ENCODE assay signal across 9 cellular contexts in the genomic region with DNA sequence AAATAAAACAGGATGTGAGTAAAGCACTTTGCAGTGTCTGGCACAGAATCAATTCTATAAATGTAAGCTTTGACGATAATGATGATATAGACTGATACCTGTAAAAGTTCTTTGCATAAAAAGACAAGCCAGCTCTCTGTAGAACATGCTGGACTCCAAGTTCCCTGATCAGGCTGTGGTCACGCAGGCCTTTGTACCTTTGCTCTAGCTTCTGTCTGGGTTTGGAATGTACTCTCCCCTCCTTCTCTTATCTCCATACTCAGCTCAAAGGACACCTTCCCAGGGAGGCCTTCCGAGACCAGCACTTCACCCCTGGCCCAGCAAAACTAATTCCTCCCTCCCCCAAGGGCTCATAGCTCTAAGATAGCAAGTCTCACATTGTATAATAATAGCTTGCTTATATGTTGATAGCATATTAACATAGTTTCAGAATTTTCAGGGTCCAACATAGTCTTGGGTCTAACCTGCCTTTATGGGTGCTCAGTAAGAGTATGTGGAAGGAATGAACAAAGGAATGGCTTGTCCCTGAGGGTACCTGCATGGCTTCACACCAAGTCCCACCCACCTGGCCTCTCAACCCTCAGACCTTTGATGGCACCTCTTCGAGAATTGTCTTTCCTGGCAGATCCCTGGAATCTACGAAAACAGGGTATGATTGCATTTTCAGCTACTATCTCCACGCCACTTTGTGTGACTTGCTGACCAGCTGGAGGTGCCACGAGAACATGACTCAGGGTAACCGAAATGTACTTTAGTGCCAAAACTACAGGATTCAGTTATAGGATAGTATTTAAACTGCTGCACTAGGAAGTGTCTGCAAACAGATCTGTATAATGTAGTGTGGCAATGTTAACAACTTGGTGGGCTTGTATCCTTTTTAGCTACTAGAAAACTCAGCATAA. TPM values are rescaled to one million over a fixed set of nuclear protein-coding genes. Genes with fewer than 3 reads are reported as not detected.
DNase-seq lines count a peak whose midpoint lies in the region; ATAC-seq and TF ChIP-seq lines count a peak whose summit lies in the region.
"Had no signal": no experiment of that assay in that cellular context is flagged by ENCODE, and none has a peak within 500 bp of the region (broad histone marks: within the 10 kb centered on the region; RNA-seq: fewer than 3 reads in every experiment).

No MANE protein-coding gene starts in this region.

- no peak overlapping the region for H2BK120ac ChIP-seq in neuronal stem cell (ENCODE audit: low read depth, low read length)

- H3K18ac ChIP-seq in neuronal stem cell (ENCODE audit: low read length), result peak overlapping the region; percentile 12

- no peak overlapping the region for H3K4me2 ChIP-seq in neuronal stem cell (ENCODE audit: insufficient read depth, low read length, poor library complexity, severe bottlenecking)

- no peaks in the 10 kb centered on the region for H3K79me1 ChIP-seq in neuronal stem cell (ENCODE audit: low read depth, low read length)

- DNase-seq in ELF-1 (ENCODE audit: low read depth, low spot score), result peak; percentile 76
- peak; percentile 84 for DNase-seq in fibroblast of the aortic adventitia (ENCODE audit: low read depth)
- no peak for DNase-seq in neuronal stem cell (ENCODE audit: low spot score)
- no peak for DNase-seq in natural killer cell
- no peak for DNase-seq in activated T-helper 1 cell treated with anti-CD3 and anti-CD28 coated beads, Interleukin-12 subunit alpha, Interleukin-12 subunit beta, Interleukin-2, Interleukin-4 antibody, amounts not matched to agents 30 ng/mL and 10 ng/mL and 1 ng/mL, durations not matched to agents 14 hours and 24 hours and 36 hours (ENCODE audit: low spot score)
- DNase-seq: NCI-H1105 treated with DMSO at 0.1 percent for 48 hours had no signal

- H3K4me1 Mint-ChIP-seq in natural killer cell, result peaks cover 0 to 7% of the 10 kb centered on the region in 2 donors
- H3K4me1 Mint-ChIP-seq in activated T-helper 1 cell treated with anti-CD3 and anti-CD28 coated beads, Interleukin-12 subunit alpha, Interleukin-12 subunit beta, Interleukin-2, Interleukin-4 antibody, amounts not matched to agents 30 ng/mL and 10 ng/mL and 1 ng/mL, durations not matched to agents 14 hours and 24 hours and 36 hours (ENCODE audit: low read depth), result peaks cover 15% of the 10 kb centered on the region

- no peaks in the 10 kb centered on the region for H3K36me3 Mint-ChIP-seq in natural killer cell
- no peaks in the 10 kb centered on the region for H3K36me3 Mint-ChIP-seq in activated T-helper 1 cell treated with anti-CD3 and anti-CD28 coated beads, Interleukin-12 subunit alpha, Interleukin-12 subunit beta, Interleukin-2, Interleukin-4 antibody, amounts not matched to agents 30 ng/mL and 10 ng/mL and 1 ng/mL, durations not matched to agents 14 hours and 24 hours and 36 hours (ENCODE audit: low read depth)

- H3K4me3 Mint-ChIP-seq in natural killer cell, result no peak overlapping the region
- no peak overlapping the region for H3K4me3 Mint-ChIP-seq in activated T-helper 1 cell treated with anti-CD3 and anti-CD28 coated beads, Interleukin-12 subunit alpha, Interleukin-12 subunit beta, Interleukin-2, Interleukin-4 antibody, amounts not matched to agents 30 ng/mL and 10 ng/mL and 1 ng/mL, durations not matched to agents 14 hours and 24 hours and 36 hours

- H2BK15ac ChIP-seq in neuronal stem cell (ENCODE audit: low read length), result no peak overlapping the region

- H4K91ac ChIP-seq in neuronal stem cell (ENCODE audit: low read depth, low read length, poor library complexity), result no peak overlapping the region

- H3K36me3 ChIP-seq in neuronal stem cell (replicated peaks in 1 of 2; ENCODE audit: control insufficient read depth in 2 of 2, insufficient read depth in 2 of 2, low read length in 2 of 2), result no peaks in the 10 kb centered on the region

- H3K4me3 ChIP-seq in fibroblast of the aortic adventitia (ENCODE audit: low read depth, low read length), result no peak overlapping the region
- H3K4me3 ChIP-seq in neuronal stem cell (ENCODE audit: low read length in 2 of 2), result no peak overlapping the region

- H3K9me3 ChIP-seq in neuronal stem cell (replicated peaks in 1 of 2; ENCODE audit: control insufficient read depth in 2 of 2, insufficient read depth in 1 of 2, low read depth in 1 of 2, low read length in 2 of 2), result no peaks in the 10 kb centered on the region

- H2BK12ac ChIP-seq in neuronal stem cell (ENCODE audit: low read length), result no peak overlapping the region

- peaks cover 8 to 10% of the 10 kb centered on the region in 2 donors for H3K27me3 Mint-ChIP-seq in natural killer cell (ENCODE audit: low read depth in 2 of 2)
- H3K27me3 Mint-ChIP-seq in activated T-helper 1 cell treated with anti-CD3 and anti-CD28 coated beads, Interleukin-12 subunit alpha, Interleukin-12 subunit beta, Interleukin-2, Interleukin-4 antibody, amounts not matched to agents 30 ng/mL and 10 ng/mL and 1 ng/mL, durations not matched to agents 14 hours and 24 hours and 36 hours (ENCODE audit: insufficient read depth), result peaks cover 8% of the 10 kb centered on the region

- H3K14ac ChIP-seq in neuronal stem cell (ENCODE audit: low read length), result no peak overlapping the region

- H2AK5ac ChIP-seq in neuronal stem cell (ENCODE audit: low read depth, low read length), result no peak overlapping the region

- no peak overlapping the region for H3K27ac ChIP-seq in neuronal stem cell (replicated peaks; ENCODE audit: low read length)

- ATAC-seq in SK-N-SH treated with all-trans-retinoic acid at 6 μM for 48 hours (peak; percentile 48), natural killer cell (no peak), HG03025 (IDR thresholded peaks at IDR 0.05; ENCODE audit: low FRiP score, unreplicated experiment) (no peak)
- ATAC-seq in activated CD4-positive, CD25-positive, alpha-beta regulatory T cell treated with anti-CD3 and anti-CD28 coated beads, Interleukin-2, amount 50 U/mL, for 24 hours, result no peak

- H3K27ac Mint-ChIP-seq in natural killer cell, result no peak overlapping the region
- no peak overlapping the region for H3K27ac Mint-ChIP-seq in activated T-helper 1 cell treated with anti-CD3 and anti-CD28 coated beads, Interleukin-12 subunit alpha, Interleukin-12 subunit beta, Interleukin-2, Interleukin-4 antibody, amounts not matched to agents 30 ng/mL and 10 ng/mL and 1 ng/mL, durations not matched to agents 14 hours and 24 hours and 36 hours

- H3K9ac ChIP-seq in neuronal stem cell (ENCODE audit: low read depth, low read length, poor library complexity), result no peak overlapping the region

- peaks cover 22 to 26% of the 10 kb centered on the region in 2 donors for H3K4me1 ChIP-seq in neuronal stem cell (ENCODE audit: control insufficient read depth in 2 of 2, insufficient read depth in 1 of 2, low read depth in 1 of 2, low read length in 2 of 2)

- H3K4ac ChIP-seq in neuronal stem cell (ENCODE audit: low read length), result no peak overlapping the region

- no peaks in the 10 kb centered on the region for H3K9me3 Mint-ChIP-seq in natural killer cell
- no peaks in the 10 kb centered on the region for H3K9me3 Mint-ChIP-seq in activated T-helper 1 cell treated with anti-CD3 and anti-CD28 coated beads, Interleukin-12 subunit alpha, Interleukin-12 subunit beta, Interleukin-2, Interleukin-4 antibody, amounts not matched to agents 30 ng/mL and 10 ng/mL and 1 ng/mL, durations not matched to agents 14 hours and 24 hours and 36 hours

- intact Hi-C loops in natural killer cell (cut with micrococcal nuclease), result no loop called here
- intact Hi-C loops in activated T-helper 1 cell treated with anti-CD3 and anti-CD28 coated beads, Interleukin-12 subunit alpha, Interleukin-12 subunit beta, Interleukin-2, Interleukin-4 antibody, amounts not matched to agents 30 ng/mL and 10 ng/mL and 1 ng/mL, durations not matched to agents 14 hours and 24 hours and 36 hours (cut with micrococcal nuclease), result no loop called here

- TF ChIP-seq CTCF in fibroblast of the aortic adventitia (IDR thresholded peaks at IDR 0.05; ENCODE audit: insufficient read depth, low read length), result no peak
- TF ChIP-seq CTCF in natural killer cell (IDR thresholded peaks at IDR 0.05), result no peak

- H2AFZ ChIP-seq in neuronal stem cell (ENCODE audit: low read length), result no peak overlapping the region

- H3K27me3 ChIP-seq in neuronal stem cell (ENCODE audit: control insufficient read depth in 3 of 3, insufficient read depth in 3 of 3, low read depth in 1 of 3, low read length in 3 of 3), result no peaks in the 10 kb centered on the region

- H4K8ac ChIP-seq in neuronal stem cell (ENCODE audit: low read depth, low read length), result no peak overlapping the region

- H2BK5ac ChIP-seq in neuronal stem cell (ENCODE audit: low read length), result no peak overlapping the region

- H3K23ac ChIP-seq in neuronal stem cell (ENCODE audit: low read depth, low read length, poor library complexity), result no peak overlapping the region

- no CpG with 5 or more reads among the region's 8 CpGs for WGBS in neuronal stem cell (ENCODE audit: extremely low coverage in 2 of 2, insufficient read length in 2 of 2, insufficient replicate concordance in 1 of 2), 2 donors

TF ChIP-seq in SK-N-SH treated with all-trans-retinoic acid at 6 μM for 48 hours, 23 proteins besides CTCF, POLR2A, EP300 and RAD21 (continues in another document):
- TF ChIP-seq PATZ1 (CRISPR knock-in tag; IDR thresholded peaks at IDR 0.05; ENCODE audit: borderline replicate concordance) (no peak), ISL1 (CRISPR knock-in tag; IDR thresholded peaks at IDR 0.05) (no peak), ZFP3 (CRISPR knock-in tag; IDR thresholded peaks at IDR 0.05) (no peak), PPARA (CRISPR knock-in tag; IDR thresholded peaks at IDR 0.05; ENCODE audit: borderline replicate concordance) (no peak), TOX (CRISPR knock-in tag; IDR thresholded peaks at IDR 0.05; ENCODE audit: borderline replicate concordance) (no peak)

RNA-seq across cellular contexts. Expression of gene PIM1, which starts 41.7 kb away (rescaled TPM):
- 8.7 and 19.3 TPM in 2 replicates for total RNA-seq in fibroblast of the aortic adventitia (ENCODE audit: low replicate concordance)
- polyA plus RNA-seq in neuronal stem cell (2013, experiment 1 of 2), result 16.8 TPM
- 16.9 TPM for polyA plus RNA-seq in neuronal stem cell (2013, experiment 2 of 2)
- 100 to 1,000 TPM; 188 to 242 (median 215) TPM for total RNA-seq in natural killer cell
- total RNA-seq in activated T-helper 1 cell treated with anti-CD3 and anti-CD28 coated beads, Interleukin-12 subunit alpha, Interleukin-12 subunit beta, Interleukin-2, Interleukin-4 antibody, amounts not matched to agents 30 ng/mL and 10 ng/mL and 1 ng/mL, durations not matched to agents 14 hours and 24 hours and 36 hours, result 182 and 192 TPM in 2 replicates

Comparison
In these comparisons a context has a peak if more than half of its experiments do, and no peak if none do; other contexts are left out.
1. DNase-seq: peak in ELF-1 (single experiment) and fibroblast of the aortic adventitia (single experiment); none in neuronal stem cell (single experiment), natural killer cell (single experiment) and activated T-helper 1 cell treated with anti-CD3 and anti-CD28 coated beads, Interleukin-12 subunit alpha, Interleukin-12 subunit beta, Interleukin-2, Interleukin-4 antibody, amounts not matched to agents 30 ng/mL and 10 ng/mL and 1 ng/mL, durations not matched to agents 14 hours and 24 hours and 36 hours (single experiment).